Comparison of ENCODE assay signal across 9 cellular contexts in genomic region chr2:222038086-222038802, GRCh38.
DNase-seq lines count a peak whose midpoint lies in the region; ATAC-seq and TF ChIP-seq lines count a peak whose summit lies in the region.
"Had no signal": no experiment of that assay in that cellular context is flagged by ENCODE, and none has a peak within 500 bp of the region (broad histone marks: within the 10 kb centered on the region; RNA-seq: fewer than 3 reads in every experiment).

No MANE protein-coding gene starts in this region.

- no peak overlapping the region for H3K27ac Mint-ChIP-seq in stimulated activated naive CD8-positive, alpha-beta T cell treated with anti-CD3 and anti-CD28 coated beads, Interleukin-15, amount 100 ng/mL, for 72 hours
- H3K27ac Mint-ChIP-seq in activated T-helper 2 cell treated with anti-CD3 and anti-CD28 coated beads, Interferon-gamma antibody, Interleukin-2, Interleukin-4, amounts not matched to agents 10 μg/mL and 5 μg/mL and 100 μg/mL, durations not matched to agents 14 hours and 24 hours and 36 hours = no peak overlapping the region
- H3K27ac Mint-ChIP-seq: CD4-positive, alpha-beta memory T cell had no signal

- H3K4me3 ChIP-seq in brain microvascular endothelial cell (ENCODE audit: low read depth, low read length) = no peak overlapping the region
- no peak overlapping the region for H3K4me3 ChIP-seq in parathyroid adenoma (ENCODE audit: low read depth, low read length)

- H3K4me2 ChIP-seq in parathyroid adenoma (ENCODE audit: low read length) = no peak overlapping the region

- H3K4me1 Mint-ChIP-seq in stimulated activated naive CD8-positive, alpha-beta T cell treated with anti-CD3 and anti-CD28 coated beads, Interleukin-15, amount 100 ng/mL, for 72 hours = no peaks in the 10 kb centered on the region
- H3K4me1 Mint-ChIP-seq in activated T-helper 2 cell treated with anti-CD3 and anti-CD28 coated beads, Interferon-gamma antibody, Interleukin-2, Interleukin-4, amounts not matched to agents 10 μg/mL and 5 μg/mL and 100 μg/mL, durations not matched to agents 14 hours and 24 hours and 36 hours (ENCODE audit: low read depth) = no peaks in the 10 kb centered on the region
- H3K4me1 Mint-ChIP-seq: CD4-positive, alpha-beta memory T cell had no signal

- H3K27me3 ChIP-seq in brain microvascular endothelial cell (replicated peaks) (no peaks in the 10 kb centered on the region), parathyroid adenoma (ENCODE audit: control insufficient read depth, insufficient read depth, low read length) (no peaks in the 10 kb centered on the region)

- no peaks in the 10 kb centered on the region for H3K27me3 Mint-ChIP-seq in stimulated activated naive CD8-positive, alpha-beta T cell treated with anti-CD3 and anti-CD28 coated beads, Interleukin-15, amount 100 ng/mL, for 72 hours
- no peaks in the 10 kb centered on the region for H3K27me3 Mint-ChIP-seq in activated T-helper 2 cell treated with anti-CD3 and anti-CD28 coated beads, Interferon-gamma antibody, Interleukin-2, Interleukin-4, amounts not matched to agents 10 μg/mL and 5 μg/mL and 100 μg/mL, durations not matched to agents 14 hours and 24 hours and 36 hours (ENCODE audit: low read depth)

- DNase-seq in NCI-H345 (lab: John Stamatoyannopoulos, UW) (peak; percentile 16), NCI-H345 treated with DMSO at 0.1 percent for 48 hours (lab: John Stamatoyannopoulos, UW; ENCODE audit: unreplicated experiment) (no peak), NAMALWA (ENCODE audit: low spot score) (peak; percentile 46), brain microvascular endothelial cell (no peak)
- DNase-seq in stimulated activated naive CD8-positive, alpha-beta T cell treated with anti-CD3 and anti-CD28 coated beads, Interleukin-15, amount 100 ng/mL, for 72 hours = no peak
- no peak for DNase-seq in activated T-helper 2 cell treated with anti-CD3 and anti-CD28 coated beads, Interferon-gamma antibody, Interleukin-2, Interleukin-4, amounts not matched to agents 10 μg/mL and 5 μg/mL and 100 μg/mL, durations not matched to agents 14 hours and 24 hours and 36 hours (ENCODE audit: low spot score)
- DNase-seq: CD4-positive, alpha-beta memory T cell had no signal

- H2AFZ ChIP-seq in parathyroid adenoma = no peak overlapping the region

- no peaks in the 10 kb centered on the region for H3K4me1 ChIP-seq in parathyroid adenoma

- H3K36me3 ChIP-seq in brain microvascular endothelial cell (replicated peaks) = no peaks in the 10 kb centered on the region
- H3K36me3 ChIP-seq in parathyroid adenoma (ENCODE audit: control insufficient read depth, insufficient read depth, low read length) = no peaks in the 10 kb centered on the region

- H3K9ac ChIP-seq in parathyroid adenoma = no peak overlapping the region

- H3K9me3 ChIP-seq in parathyroid adenoma (ENCODE audit: control insufficient read depth, low read length) = no peaks in the 10 kb centered on the region

- H3K4me3 Mint-ChIP-seq in stimulated activated naive CD8-positive, alpha-beta T cell treated with anti-CD3 and anti-CD28 coated beads, Interleukin-15, amount 100 ng/mL, for 72 hours = no peak overlapping the region
- H3K4me3 Mint-ChIP-seq in activated T-helper 2 cell treated with anti-CD3 and anti-CD28 coated beads, Interferon-gamma antibody, Interleukin-2, Interleukin-4, amounts not matched to agents 10 μg/mL and 5 μg/mL and 100 μg/mL, durations not matched to agents 14 hours and 24 hours and 36 hours (ENCODE audit: low read depth) = no peak overlapping the region
- H3K4me3 Mint-ChIP-seq: CD4-positive, alpha-beta memory T cell had no signal

- intact Hi-C loops in activated T-helper 2 cell treated with anti-CD3 and anti-CD28 coated beads, Interferon-gamma antibody, Interleukin-2, Interleukin-4, amounts not matched to agents 10 μg/mL and 5 μg/mL and 100 μg/mL, durations not matched to agents 14 hours and 24 hours and 36 hours (cut with micrococcal nuclease) = no loop called here

- no peaks in the 10 kb centered on the region for H3K36me3 Mint-ChIP-seq in activated T-helper 2 cell treated with anti-CD3 and anti-CD28 coated beads, Interferon-gamma antibody, Interleukin-2, Interleukin-4, amounts not matched to agents 10 μg/mL and 5 μg/mL and 100 μg/mL, durations not matched to agents 14 hours and 24 hours and 36 hours (ENCODE audit: low read depth)
- H3K36me3 Mint-ChIP-seq: CD4-positive, alpha-beta memory T cell had no signal

- no peak for ATAC-seq in HG02973 (IDR thresholded peaks at IDR 0.05; ENCODE audit: unreplicated experiment)
- no peak for ATAC-seq in stimulated activated naive CD8-positive, alpha-beta T cell treated with anti-CD3 and anti-CD28 coated beads, Interleukin-15, amount 100 ng/mL, for 72 hours

- in situ Hi-C loops in brain microvascular endothelial cell (cut with HindIII; ENCODE audit: low pct_ligation_motif_present, low sequenced_read_pairs) = no loop called here

- H3K27ac ChIP-seq in brain microvascular endothelial cell (no peak overlapping the region), parathyroid adenoma (no peak overlapping the region)

- TF ChIP-seq CTCF in brain microvascular endothelial cell (IDR thresholded peaks at IDR 0.05; ENCODE audit: low read depth, low read length, missing control alignments) (peak; percentile 47), parathyroid adenoma (IDR thresholded peaks at IDR 0.05) (peak; percentile 7)

- H3K9me3 Mint-ChIP-seq in stimulated activated naive CD8-positive, alpha-beta T cell treated with anti-CD3 and anti-CD28 coated beads, Interleukin-15, amount 100 ng/mL, for 72 hours = no peaks in the 10 kb centered on the region
- H3K9me3 Mint-ChIP-seq in activated T-helper 2 cell treated with anti-CD3 and anti-CD28 coated beads, Interferon-gamma antibody, Interleukin-2, Interleukin-4, amounts not matched to agents 10 μg/mL and 5 μg/mL and 100 μg/mL, durations not matched to agents 14 hours and 24 hours and 36 hours = no peaks in the 10 kb centered on the region

- no peaks in the 10 kb centered on the region for H3K79me2 ChIP-seq in parathyroid adenoma

Comparison
In these comparisons a context has a peak if more than half of its experiments do, and no peak if none do; other contexts are left out.
1. DNase-seq: peak in NCI-H345 (single experiment) and NAMALWA (single experiment); none in NCI-H345 treated with DMSO at 0.1 percent for 48 hours (single experiment), brain microvascular endothelial cell (single experiment), stimulated activated naive CD8-positive, alpha-beta T cell treated with anti-CD3 and anti-CD28 coated beads, Interleukin-15, amount 100 ng/mL, for 72 hours (0 of 2) and activated T-helper 2 cell treated with anti-CD3 and anti-CD28 coated beads, Interferon-gamma antibody, Interleukin-2, Interleukin-4, amounts not matched to agents 10 μg/mL and 5 μg/mL and 100 μg/mL, durations not matched to agents 14 hours and 24 hours and 36 hours (single experiment).